10 cellular contexts compared by ENCODE assay signal in the genomic region with DNA sequence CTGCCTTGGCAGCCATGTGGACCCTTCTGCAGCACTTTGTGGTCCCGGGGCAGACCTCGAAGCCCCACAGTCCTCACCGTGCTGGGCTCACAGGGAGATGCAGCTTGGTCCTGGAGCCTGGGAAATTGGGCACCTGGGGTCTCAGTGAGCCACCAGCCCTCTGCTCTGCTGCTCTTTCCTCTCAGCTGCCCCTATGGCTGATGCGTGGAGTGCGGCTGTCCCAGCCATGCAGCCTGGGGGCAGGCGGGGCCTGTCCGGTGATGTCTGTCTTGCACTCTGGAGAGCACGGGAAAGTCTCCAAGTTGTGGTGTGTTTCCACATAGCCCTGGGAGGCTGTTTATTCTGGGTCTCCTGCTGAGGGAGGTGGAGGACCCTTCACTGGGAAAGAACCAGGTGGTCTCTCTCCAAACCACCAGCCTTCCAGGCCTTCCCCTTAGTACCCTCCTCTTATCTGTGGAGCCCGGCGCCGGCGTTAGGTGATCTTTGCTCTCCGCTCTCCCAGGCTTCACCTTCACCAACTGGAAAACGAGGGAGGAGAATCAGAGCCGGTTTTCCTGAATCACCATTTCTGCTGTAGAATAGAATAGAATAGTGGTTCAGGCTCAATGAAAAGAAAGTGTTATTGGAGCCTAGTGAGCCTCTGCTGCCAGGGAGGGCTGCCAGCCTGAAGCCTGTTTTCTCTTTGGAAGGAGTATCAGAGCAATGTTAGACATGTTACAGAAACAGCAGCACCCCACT. TPM values are rescaled to one million over a fixed set of nuclear protein-coding genes. Genes with fewer than 3 reads are reported as not detected.
DNase-seq lines count a peak whose midpoint lies in the region; ATAC-seq, FAIRE-seq and TF ChIP-seq lines count a peak whose summit lies in the region.
"Had no signal": no experiment of that assay in that cellular context is flagged by ENCODE, and none has a peak within 500 bp of the region (broad histone marks: within the 10 kb centered on the region; RNA-seq: fewer than 3 reads in every experiment).

No MANE protein-coding gene starts in this region.

- intact Hi-C loops in kidney (cut with DNase I), result no loop called here

- DNase-seq in DMS79 treated with DMSO at 0.1 percent for 48 hours (lab: John Stamatoyannopoulos, UW) (peak; percentile 61), DMS79 (lab: John Stamatoyannopoulos, UW) (no peak), astrocyte (ENCODE audit: low read depth) (no peak), kidney (peak; percentile 78), cerebellum (ENCODE audit: low spot score) (no peak), mesenteric fat pad (ENCODE audit: low spot score) (no peak)
- DNase-seq: 8988T had no signal

- no peak for TF ChIP-seq CTCF in astrocyte (IDR thresholded peaks at IDR 0.05; ENCODE audit: insufficient read depth, low read depth, low read length)
- TF ChIP-seq CTCF in kidney (IDR thresholded peaks at IDR 0.05; ENCODE audit: borderline replicate concordance, extremely low read depth, insufficient read depth), result no peak

- H3K27me3 ChIP-seq in astrocyte (ENCODE audit: insufficient read depth, low read length) (no peaks in the 10 kb centered on the region), stomach smooth muscle (ENCODE audit: control insufficient read depth in 1 of 2, insufficient read depth in 2 of 2, low read length in 2 of 2) (no peaks in the 10 kb centered on the region)

- H3K27ac ChIP-seq in astrocyte (ENCODE audit: low read depth, low read length) (no peak overlapping the region), kidney (ENCODE audit: low read depth in 2 of 2, low read length in 2 of 2) (peak overlapping the region; percentile 54 to 72), stomach smooth muscle (ENCODE audit: low read length) (peak overlapping the region; percentile 49)
- H3K27ac ChIP-seq: SJCRH30 had no signal

- peaks cover 22% of the 10 kb centered on the region for H3K4me1 ChIP-seq in astrocyte (ENCODE audit: insufficient read depth, low read length)
- peaks cover 24 to 44% of the 10 kb centered on the region in 2 donors for H3K4me1 ChIP-seq in kidney (ENCODE audit: control insufficient read depth in 1 of 2, insufficient read depth in 1 of 2, low read depth in 1 of 2, low read length in 2 of 2)
- peaks cover 33% of the 10 kb centered on the region for H3K4me1 ChIP-seq in stomach smooth muscle (ENCODE audit: control insufficient read depth, insufficient read depth, low read length)
- H3K4me1 ChIP-seq: SJCRH30 had no signal

- FAIRE-seq in astrocyte (lab: Jason Lieb, UNC) (no peak), kidney (lab: Jason Lieb, UNC) (no peak)

- peak overlapping the region; percentile 91 for H3K4me2 ChIP-seq in astrocyte (ENCODE audit: low read length)

- H3K27ac Mint-ChIP-seq in astrocyte (ENCODE audit: unreplicated experiment), result no peak overlapping the region

- H3K9ac ChIP-seq in astrocyte (ENCODE audit: low read length) (no peak overlapping the region), kidney (ENCODE audit: low read length in 2 of 2) (peak overlapping the region in 1 of 2 donors; percentile 60), stomach smooth muscle (ENCODE audit: low read length in 2 of 2) (peak overlapping the region in 1 of 2 donors; percentile 68)

- H3K4me3 Mint-ChIP-seq in astrocyte (ENCODE audit: unreplicated experiment), result peak overlapping the region; percentile 76

- H3K4me3 ChIP-seq in astrocyte (ENCODE audit: insufficient read depth, low read depth, low read length) (no peak overlapping the region), kidney (ENCODE audit: low read length in 2 of 2) (peak overlapping the region; percentile 53 to 55), stomach smooth muscle (ENCODE audit: low read length in 2 of 2) (peak overlapping the region in 1 of 2 donors; percentile 79)
- H3K4me3 ChIP-seq: SJCRH30 had no signal

- peaks cover 27% of the 10 kb centered on the region for H3K4me1 Mint-ChIP-seq in astrocyte (ENCODE audit: low read depth, unreplicated experiment)

- peaks cover 2% of the 10 kb centered on the region for H3K9me3 Mint-ChIP-seq in astrocyte (ENCODE audit: unreplicated experiment)

- peaks cover 4% of the 10 kb centered on the region for H3K36me3 Mint-ChIP-seq in astrocyte (ENCODE audit: low read depth, unreplicated experiment)

- peaks cover 41% of the 10 kb centered on the region for H3K79me2 ChIP-seq in astrocyte (ENCODE audit: insufficient read depth, low read length)

- H3K27me3 Mint-ChIP-seq in astrocyte (ENCODE audit: low read depth, unreplicated experiment), result peaks cover 12% of the 10 kb centered on the region

- H3K9me3 ChIP-seq in astrocyte (ENCODE audit: insufficient read depth, low read depth, low read length) (no peaks in the 10 kb centered on the region), kidney (ENCODE audit: control insufficient read depth in 1 of 2, low read length in 2 of 2) (no peaks in the 10 kb centered on the region), stomach smooth muscle (ENCODE audit: control insufficient read depth in 2 of 2, low read length in 2 of 2) (no peaks in the 10 kb centered on the region)
- H3K9me3 ChIP-seq: SJCRH30 had no signal

- H4K20me1 ChIP-seq in astrocyte (ENCODE audit: insufficient read depth, low read length), result peaks cover 59% of the 10 kb centered on the region

- H3K36me3 ChIP-seq in astrocyte (ENCODE audit: insufficient read depth, low read length), result no peaks in the 10 kb centered on the region
- H3K36me3 ChIP-seq in kidney (ENCODE audit: control insufficient read depth in 1 of 2, insufficient read depth in 2 of 2, low read length in 2 of 2), result no peaks in the 10 kb centered on the region
- no peaks in the 10 kb centered on the region for H3K36me3 ChIP-seq in stomach smooth muscle (ENCODE audit: control insufficient read depth in 2 of 2, insufficient read depth in 2 of 2, low read length in 2 of 2)
- H3K36me3 ChIP-seq: SJCRH30 had no signal

- ATAC-seq in HG03442 (IDR thresholded peaks at IDR 0.05; ENCODE audit: unreplicated experiment), result no peak

- no peak overlapping the region for H2AFZ ChIP-seq in astrocyte (ENCODE audit: low read depth, low read length)

RNA-seq across cellular contexts. Expression of gene GRAMD4, which starts 41.2 kb away (rescaled TPM):
- total RNA-seq in astrocyte (14.3 and 17.8 TPM in 2 replicates), kidney (58.2 TPM), cerebellum (36.7 TPM), mesenteric fat pad (37.8 TPM)
- polyA plus RNA-seq in kidney (ENCODE audit: insufficient read depth, low read depth, low replicate concordance), result 12.1 TPM

RNA-seq across cellular contexts. Expression of gene CELSR1, which starts 41.6 kb away (rescaled TPM):
- 27.6 and 38.5 TPM in 2 replicates for total RNA-seq in astrocyte
- total RNA-seq in kidney, result 49.9 TPM
- polyA plus RNA-seq in kidney (ENCODE audit: insufficient read depth, low read depth, low replicate concordance), result 15.7 TPM
- 7.8 TPM for total RNA-seq in cerebellum
- 1.8 TPM for total RNA-seq in mesenteric fat pad
- total RNA-seq: SJCRH30 had no signal

Comparison
In these comparisons a context has a peak if more than half of its experiments do, and no peak if none do; other contexts are left out.
1. DNase-seq: peak in DMS79 treated with DMSO at 0.1 percent for 48 hours (single experiment) and kidney (single experiment); none in DMS79 (single experiment), astrocyte (single experiment), cerebellum (single experiment) and mesenteric fat pad (single experiment).